ENCODE assay signal across 1 cellular context in genomic region chr20:64052987-64053840, GRCh38.
TF ChIP-seq lines count a peak whose summit lies in the region.

No MANE protein-coding gene starts in this region.

TF ChIP-seq in HepG2, 621 proteins besides CTCF, POLR2A, EP300 and RAD21 (continued from another document and continues in another):
- TF ChIP-seq ZNF281 (CRISPR knock-in tag; IDR thresholded peaks at IDR 0.05; ENCODE audit: borderline replicate concordance): peak; percentile 45; the same call in 1 of the 2 replicates
- TF ChIP-seq ATF4 (CRISPR knock-in tag; IDR thresholded peaks at IDR 0.05): no peak
- no peak for TF ChIP-seq ZNF773 (CRISPR knock-in tag; IDR thresholded peaks at IDR 0.05; ENCODE audit: borderline replicate concordance)
- peak; percentile 67; the same call in 1 of the 2 replicates for TF ChIP-seq SKIL (CRISPR knock-in tag; IDR thresholded peaks at IDR 0.05; ENCODE audit: borderline replicate concordance)
- no peak for TF ChIP-seq NAIF1 (CRISPR knock-in tag; IDR thresholded peaks at IDR 0.05; ENCODE audit: borderline replicate concordance)
- TF ChIP-seq HBP1 (CRISPR knock-in tag; IDR thresholded peaks at IDR 0.05; ENCODE audit: low read depth): no peak
- TF ChIP-seq ZNF280D (CRISPR knock-in tag; IDR thresholded peaks at IDR 0.05): peak; percentile 46; the same call in 1 of the 2 replicates
- peak; percentile 50; the same call in 1 of the 2 replicates for TF ChIP-seq ZNF326 (CRISPR knock-in tag; IDR thresholded peaks at IDR 0.05; ENCODE audit: borderline replicate concordance)
- 0 out of 2 replicates have a peak, but pooled peaks have one; percentile 21 for TF ChIP-seq ZZZ3 (CRISPR knock-in tag; IDR thresholded peaks at IDR 0.05; ENCODE audit: borderline replicate concordance)
- peak; percentile 92 for TF ChIP-seq ZBTB43 (CRISPR knock-in tag; conservative IDR thresholded peaks at IDR 0.05)
- TF ChIP-seq KMT2A (CRISPR knock-in tag; IDR thresholded peaks at IDR 0.05): no peak
- TF ChIP-seq MEF2D (CRISPR knock-in tag; IDR thresholded peaks at IDR 0.05): 0 out of 2 replicates have a peak, but pooled peaks have one; percentile 87
- no peak for TF ChIP-seq NKX3-1 (CRISPR knock-in tag; IDR thresholded peaks at IDR 0.05)
- no peak for TF ChIP-seq TCF12 (IDR thresholded peaks at IDR 0.05)
- TF ChIP-seq TCF12 (CRISPR knock-in tag; IDR thresholded peaks at IDR 0.05): no peak
- no peak; the same call in 1 of the 2 replicates for TF ChIP-seq SIN3A (IDR thresholded peaks at IDR 0.05; ENCODE audit: borderline replicate concordance, low read depth, low read length)
- TF ChIP-seq ZNF879 (CRISPR knock-in tag; IDR thresholded peaks at IDR 0.05): no peak
- TF ChIP-seq ZNF576 (CRISPR knock-in tag; IDR thresholded peaks at IDR 0.05): no peak
- TF ChIP-seq ZNF790 (CRISPR knock-in tag; IDR thresholded peaks at IDR 0.05; ENCODE audit: borderline replicate concordance): peak; percentile 83; the same call in 1 of the 2 replicates
- peak; percentile 96; the same call in 1 of the 2 replicates for TF ChIP-seq ZNF354B (CRISPR knock-in tag; IDR thresholded peaks at IDR 0.05)
- TF ChIP-seq USF2 (IDR thresholded peaks at IDR 0.05; ENCODE audit: low read depth, low read length): no peak
- TF ChIP-seq USF2 (CRISPR knock-in tag; IDR thresholded peaks at IDR 0.05; ENCODE audit: borderline replicate concordance): no peak
- TF ChIP-seq ZNF569 (CRISPR knock-in tag; IDR thresholded peaks at IDR 0.05; ENCODE audit: borderline replicate concordance): no peak
- TF ChIP-seq ZNF552 (CRISPR knock-in tag; IDR thresholded peaks at IDR 0.05; ENCODE audit: borderline replicate concordance): peak; percentile 75; the same call in 1 of the 2 replicates
- TF ChIP-seq MYC (CRISPR knock-in tag; IDR thresholded peaks at IDR 0.05; ENCODE audit: borderline replicate concordance): peak; percentile 56; the same call in 1 of the 2 replicates
- TF ChIP-seq ZNF687 (CRISPR knock-in tag; IDR thresholded peaks at IDR 0.05): peak; percentile 99
- peak; percentile 33; the same call in 1 of the 2 replicates for TF ChIP-seq ZNF605 (CRISPR knock-in tag; IDR thresholded peaks at IDR 0.05)
- TF ChIP-seq ZNF563 (CRISPR knock-in tag; IDR thresholded peaks at IDR 0.05): peak; percentile 78; the same call in 1 of the 2 replicates
- peak; percentile 60 for TF ChIP-seq PHF5A (CRISPR knock-in tag; IDR thresholded peaks at IDR 0.05; ENCODE audit: low read depth, unreplicated experiment)
- TF ChIP-seq NCOA2 (CRISPR knock-in tag; IDR thresholded peaks at IDR 0.05): peak; percentile 12; the same call in 1 of the 2 replicates
- no peak for TF ChIP-seq ZNF296 (CRISPR knock-in tag; conservative IDR thresholded peaks at IDR 0.05)
- peak; percentile 83; the same call in 1 of the 2 replicates for TF ChIP-seq HOMEZ (CRISPR knock-in tag; IDR thresholded peaks at IDR 0.05; ENCODE audit: low read depth)
- TF ChIP-seq BCL6 (CRISPR knock-in tag; IDR thresholded peaks at IDR 0.05): 0 out of 2 replicates have a peak, but pooled peaks have one; percentile 52
- TF ChIP-seq DPF2 (CRISPR knock-in tag; IDR thresholded peaks at IDR 0.05; ENCODE audit: borderline replicate concordance, low read depth): peak; percentile 54
- no peak for TF ChIP-seq ZNF674 (CRISPR knock-in tag; IDR thresholded peaks at IDR 0.05; ENCODE audit: low read depth)
- no peak for TF ChIP-seq ZNF256 (CRISPR knock-in tag; conservative IDR thresholded peaks at IDR 0.05)
- TF ChIP-seq ZNF460 (CRISPR knock-in tag; IDR thresholded peaks at IDR 0.05; ENCODE audit: borderline replicate concordance): no peak
- TF ChIP-seq NR2F1 (CRISPR knock-in tag; IDR thresholded peaks at IDR 0.05): no peak
